In the genomic region with DNA sequence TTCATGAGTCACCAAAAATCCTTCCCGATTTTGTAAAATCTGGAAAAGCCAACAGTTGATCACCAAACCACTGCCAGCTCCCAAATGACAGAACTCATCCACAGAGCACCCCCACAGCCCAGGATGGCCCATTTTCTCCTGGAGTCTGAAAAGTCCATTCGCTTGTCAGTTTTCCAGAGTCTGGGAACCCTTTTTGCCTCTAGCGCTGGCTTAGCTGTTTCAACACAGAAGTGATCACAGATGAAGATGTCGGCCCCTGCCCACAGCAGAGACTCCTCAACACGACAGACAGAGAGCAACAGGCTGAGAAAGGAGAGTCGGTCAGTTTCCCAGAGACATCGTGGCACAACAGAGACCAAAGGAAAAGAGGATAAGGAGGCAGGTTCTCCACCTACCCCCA, we compare ENCODE assay signal across 21 cellular contexts.
DNase-seq lines count a peak whose midpoint lies in the region; ATAC-seq and TF ChIP-seq lines count a peak whose summit lies in the region.
"Had no signal": no experiment of that assay in that cellular context is flagged by ENCODE, and none has a peak within 500 bp of the region (broad histone marks: within the 10 kb centered on the region; RNA-seq: fewer than 3 reads in every experiment).

No MANE protein-coding gene starts in this region.

- H3K4me1 Mint-ChIP-seq in type B pancreatic cell (ENCODE audit: unreplicated experiment) = peaks cover 41% of the 10 kb centered on the region
- no peaks in the 10 kb centered on the region for H3K4me1 Mint-ChIP-seq in naive thymus-derived CD8-positive, alpha-beta T cell
- H3K4me1 Mint-ChIP-seq in activated T-helper 1 cell treated with anti-CD3 and anti-CD28 coated beads, Interleukin-12 subunit alpha, Interleukin-12 subunit beta, Interleukin-2, Interleukin-4 antibody, amounts not matched to agents 30 ng/mL and 10 ng/mL and 1 ng/mL, durations not matched to agents 14 hours and 24 hours and 36 hours (ENCODE audit: low read depth) = no peaks in the 10 kb centered on the region
- H3K4me1 Mint-ChIP-seq: activated CD4-positive, alpha-beta memory T cell treated with anti-CD3 and anti-CD28 coated beads, Interleukin-2, amount 10 ng/mL, durations not matched to agents 7 days and 5 days; CD14-positive monocyte had no signal

- no peaks in the 10 kb centered on the region for H3K27me3 ChIP-seq in effector memory CD4-positive, alpha-beta T cell (replicated peaks; ENCODE audit: control insufficient read depth, insufficient read depth, low read length, poor library complexity, severe bottlenecking)
- H3K27me3 ChIP-seq: SJSA1, stomach had no signal

- H3K4me3 ChIP-seq in SK-N-MC = no peak overlapping the region
- H3K4me3 ChIP-seq in effector memory CD4-positive, alpha-beta T cell (ENCODE audit: insufficient read depth, low read depth, low read length, poor library complexity, severe bottlenecking) = no peak overlapping the region
- H3K4me3 ChIP-seq: left ventricle myocardium inferior, SJSA1, stomach had no signal

- 0 out of 2 replicates have a peak overlapping the region, but pooled peaks have one; percentile 62 for H3K27ac ChIP-seq in SK-N-MC
- H3K27ac ChIP-seq in effector memory CD4-positive, alpha-beta T cell (ENCODE audit: insufficient read depth, low read length, poor library complexity, severe bottlenecking) = no peak overlapping the region
- H3K27ac ChIP-seq: left ventricle myocardium inferior, SJSA1, stomach had no signal

- no peak overlapping the region for H3K9ac ChIP-seq in SK-N-MC (ENCODE audit: insufficient read length)

- POLR2A ChIA-PET in naive thymus-derived CD8-positive, alpha-beta T cell (lab: Charles Lee) = no interaction called here

- H3K27ac Mint-ChIP-seq in type B pancreatic cell = peak overlapping the region; percentile 30
- H3K27ac Mint-ChIP-seq in naive thymus-derived CD8-positive, alpha-beta T cell = no peak overlapping the region
- H3K27ac Mint-ChIP-seq in activated T-helper 1 cell treated with anti-CD3 and anti-CD28 coated beads, Interleukin-12 subunit alpha, Interleukin-12 subunit beta, Interleukin-2, Interleukin-4 antibody, amounts not matched to agents 30 ng/mL and 10 ng/mL and 1 ng/mL, durations not matched to agents 14 hours and 24 hours and 36 hours = no peak overlapping the region
- H3K27ac Mint-ChIP-seq: activated CD4-positive, alpha-beta memory T cell treated with anti-CD3 and anti-CD28 coated beads, Interleukin-2, amount 10 ng/mL, durations not matched to agents 7 days and 5 days; CD14-positive monocyte had no signal

- no peaks in the 10 kb centered on the region for H3K4me1 ChIP-seq in effector memory CD4-positive, alpha-beta T cell (ENCODE audit: control insufficient read depth, insufficient read depth, low read length, poor library complexity, severe bottlenecking)

- peaks cover 4% of the 10 kb centered on the region for H3K9me3 Mint-ChIP-seq in type B pancreatic cell
- H3K9me3 Mint-ChIP-seq in naive thymus-derived CD8-positive, alpha-beta T cell = no peaks in the 10 kb centered on the region
- H3K9me3 Mint-ChIP-seq in activated T-helper 1 cell treated with anti-CD3 and anti-CD28 coated beads, Interleukin-12 subunit alpha, Interleukin-12 subunit beta, Interleukin-2, Interleukin-4 antibody, amounts not matched to agents 30 ng/mL and 10 ng/mL and 1 ng/mL, durations not matched to agents 14 hours and 24 hours and 36 hours = no peaks in the 10 kb centered on the region
- H3K9me3 Mint-ChIP-seq: activated CD4-positive, alpha-beta memory T cell treated with anti-CD3 and anti-CD28 coated beads, Interleukin-2, amount 10 ng/mL, durations not matched to agents 7 days and 5 days had no signal

- no peaks in the 10 kb centered on the region for H3K9me3 ChIP-seq in SK-N-MC (ENCODE audit: low read depth, low read length)
- H3K9me3 ChIP-seq in effector memory CD4-positive, alpha-beta T cell (ENCODE audit: control insufficient read depth, low read length) = no peaks in the 10 kb centered on the region
- H3K9me3 ChIP-seq: left ventricle myocardium inferior, stomach had no signal

- intact Hi-C loops in activated T-helper 1 cell treated with anti-CD3 and anti-CD28 coated beads, Interleukin-12 subunit alpha, Interleukin-12 subunit beta, Interleukin-2, Interleukin-4 antibody, amounts not matched to agents 30 ng/mL and 10 ng/mL and 1 ng/mL, durations not matched to agents 14 hours and 24 hours and 36 hours (cut with micrococcal nuclease) = no loop called here

- H3K27me3 Mint-ChIP-seq in type B pancreatic cell = no peaks in the 10 kb centered on the region
- peaks cover 1 to 34% (median 23%) of the 10 kb centered on the region in 5 donors for H3K27me3 Mint-ChIP-seq in naive thymus-derived CD8-positive, alpha-beta T cell
- peaks cover 14% of the 10 kb centered on the region for H3K27me3 Mint-ChIP-seq in activated T-helper 1 cell treated with anti-CD3 and anti-CD28 coated beads, Interleukin-12 subunit alpha, Interleukin-12 subunit beta, Interleukin-2, Interleukin-4 antibody, amounts not matched to agents 30 ng/mL and 10 ng/mL and 1 ng/mL, durations not matched to agents 14 hours and 24 hours and 36 hours (ENCODE audit: insufficient read depth)

- DNase-seq in GM03348 (ENCODE audit: low spot score) (peak; percentile 41), SK-N-MC (ENCODE audit: low read depth, low spot score) (no peak), islet precursor cell (peak; percentile 85), type B pancreatic cell (ENCODE audit: extremely low spot score, unreplicated experiment) (no peak)
- no peak for DNase-seq in naive thymus-derived CD8-positive, alpha-beta T cell
- DNase-seq in effector memory CD4-positive, alpha-beta T cell = no peak
- DNase-seq in activated T-helper 1 cell treated with anti-CD3 and anti-CD28 coated beads, Interleukin-12 subunit alpha, Interleukin-12 subunit beta, Interleukin-2, Interleukin-4 antibody, amounts not matched to agents 30 ng/mL and 10 ng/mL and 1 ng/mL, durations not matched to agents 14 hours and 24 hours and 36 hours (ENCODE audit: low spot score) = no peak
- DNase-seq: activated CD4-positive, alpha-beta memory T cell treated with anti-CD3 and anti-CD28 coated beads, Interleukin-2, amount 10 ng/mL, durations not matched to agents 7 days and 5 days; activated CD4-positive, CD25-positive, alpha-beta regulatory T cell treated with anti-CD3 and anti-CD28 coated beads, Interleukin-2, amount 50 U/mL, for 72 hours; activated effector memory CD4-positive, alpha-beta T cell treated with anti-CD3 and anti-CD28 coated beads, Interleukin-2, amount 50 U/mL, for 16 hours; cerebellar nuclear complex; hypothalamus; KG1; left ventricle myocardium inferior; MM.1S; NCI-H1436; NCI-H524; stomach had no signal

- H3K36me3 ChIP-seq in SK-N-MC (ENCODE audit: insufficient read depth, low read length) = no peaks in the 10 kb centered on the region
- H3K36me3 ChIP-seq in effector memory CD4-positive, alpha-beta T cell (ENCODE audit: control insufficient read depth, insufficient read depth, low read length) = no peaks in the 10 kb centered on the region
- H3K36me3 ChIP-seq: left ventricle myocardium inferior, SJSA1, stomach had no signal

- no peak for ATAC-seq in naive thymus-derived CD8-positive, alpha-beta T cell
- ATAC-seq: sciatic nerve had no signal

- no peak for TF ChIP-seq CTCF in type B pancreatic cell (conservative IDR thresholded peaks at IDR 0.05)

- H3K4me3 Mint-ChIP-seq in type B pancreatic cell = no peak overlapping the region
- no peak overlapping the region for H3K4me3 Mint-ChIP-seq in naive thymus-derived CD8-positive, alpha-beta T cell
- H3K4me3 Mint-ChIP-seq in activated T-helper 1 cell treated with anti-CD3 and anti-CD28 coated beads, Interleukin-12 subunit alpha, Interleukin-12 subunit beta, Interleukin-2, Interleukin-4 antibody, amounts not matched to agents 30 ng/mL and 10 ng/mL and 1 ng/mL, durations not matched to agents 14 hours and 24 hours and 36 hours = no peak overlapping the region
- H3K4me3 Mint-ChIP-seq: activated CD4-positive, alpha-beta memory T cell treated with anti-CD3 and anti-CD28 coated beads, Interleukin-2, amount 10 ng/mL, durations not matched to agents 7 days and 5 days had no signal

- H3K36me3 Mint-ChIP-seq in type B pancreatic cell = peaks cover 31% of the 10 kb centered on the region
- H3K36me3 Mint-ChIP-seq in naive thymus-derived CD8-positive, alpha-beta T cell = no peaks in the 10 kb centered on the region
- no peaks in the 10 kb centered on the region for H3K36me3 Mint-ChIP-seq in activated T-helper 1 cell treated with anti-CD3 and anti-CD28 coated beads, Interleukin-12 subunit alpha, Interleukin-12 subunit beta, Interleukin-2, Interleukin-4 antibody, amounts not matched to agents 30 ng/mL and 10 ng/mL and 1 ng/mL, durations not matched to agents 14 hours and 24 hours and 36 hours (ENCODE audit: low read depth)
- H3K36me3 Mint-ChIP-seq: CD14-positive monocyte had no signal

Comparison
In these comparisons a context has a peak if more than half of its experiments do, and no peak if none do; other contexts are left out.
1. DNase-seq: peak in GM03348 (single experiment) and islet precursor cell (single experiment); none in SK-N-MC (single experiment), type B pancreatic cell (single experiment), naive thymus-derived CD8-positive, alpha-beta T cell (0 of 10), effector memory CD4-positive, alpha-beta T cell (0 of 3) and activated T-helper 1 cell treated with anti-CD3 and anti-CD28 coated beads, Interleukin-12 subunit alpha, Interleukin-12 subunit beta, Interleukin-2, Interleukin-4 antibody, amounts not matched to agents 30 ng/mL and 10 ng/mL and 1 ng/mL, durations not matched to agents 14 hours and 24 hours and 36 hours (single experiment).